Comparison of ENCODE assay signal across 1 cellular context in the genomic region with DNA sequence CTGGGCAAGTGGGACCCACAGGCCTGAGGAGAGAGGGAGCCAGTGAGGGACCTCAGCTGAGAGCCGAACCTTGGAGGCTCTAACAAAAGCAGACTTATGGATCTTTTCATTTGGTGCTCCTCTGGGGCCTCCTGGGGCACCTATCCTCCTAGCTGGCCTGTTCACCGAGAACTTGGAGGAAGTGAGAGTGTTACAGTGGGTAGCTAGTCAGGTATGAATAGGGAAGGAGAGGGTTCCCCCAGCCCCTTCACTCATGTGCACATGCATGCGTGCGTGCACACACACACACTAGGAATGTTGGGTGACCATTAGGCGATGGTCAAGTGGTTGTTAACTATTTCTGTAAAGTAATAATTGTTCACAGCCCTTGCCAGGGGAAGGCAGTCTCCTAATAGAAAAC.
TF ChIP-seq lines count a peak whose summit lies in the region.

No MANE protein-coding gene starts in this region.

TF ChIP-seq in GM12878, 131 proteins besides CTCF, POLR2A, EP300 and RAD21 (continued from another document):
- no peak for TF ChIP-seq SMAD1 (IDR thresholded peaks at IDR 0.05; ENCODE audit: low read depth, partially characterized antibody)
- TF ChIP-seq SPI1 (IDR thresholded peaks at IDR 0.05; ENCODE audit: borderline replicate concordance, insufficient read depth, low read depth, low read length) = peak; percentile 48; the same call in 1 of the 2 replicates
- no peak for TF ChIP-seq MEF2B (IDR thresholded peaks at IDR 0.05; ENCODE audit: partially characterized antibody, poor library complexity, severe bottlenecking)
- no peak for TF ChIP-seq TAF1 (IDR thresholded peaks at IDR 0.05; ENCODE audit: borderline replicate concordance, low read depth, low read length)
- TF ChIP-seq CHD1 (IDR thresholded peaks at IDR 0.05; ENCODE audit: low read depth, low read length) = no peak
- no peak for TF ChIP-seq ZZZ3 (IDR thresholded peaks at IDR 0.05; ENCODE audit: control insufficient read depth, insufficient read length, low read depth)
